In genomic region chr12:105706321-105706972, GRCh38 we compare ENCODE assay signal across 9 cellular contexts.
DNase-seq lines count a peak whose midpoint lies in the region; ATAC-seq and TF ChIP-seq lines count a peak whose summit lies in the region.
"Had no signal": no experiment of that assay in that cellular context is flagged by ENCODE, and none has a peak within 500 bp of the region (broad histone marks: within the 10 kb centered on the region; RNA-seq: fewer than 3 reads in every experiment).

No MANE protein-coding gene starts in this region.

- in situ Hi-C loops in IMR-90 (cut with MboI; ENCODE audit: low sequenced_read_pairs): loop anchor here (5.0 kb wide), 1 partner anchor 426 kb away; no protein-coding TSS in a partner anchor

- H3K9me1 ChIP-seq in IMR-90 (ENCODE audit: insufficient read depth, low read length): peaks cover 10% of the 10 kb centered on the region

- H3K79me1 ChIP-seq in IMR-90 (ENCODE audit: low read depth in 1 of 2, low read length in 2 of 2): no peaks in the 10 kb centered on the region

- no peaks in the 10 kb centered on the region for H3K9me3 Mint-ChIP-seq in activated T-cell treated with anti-CD3 and anti-CD28 coated beads, Interleukin-2, amount 50 U/mL, for 72 hours

- BruUV-seq in IMR-90 (replicated peaks; lab: Mats Ljungman, UMichigan): no TSS peak

- peaks cover 5% of the 10 kb centered on the region; the same call in 1 of the 2 replicates for H3K4me1 ChIP-seq in IMR-90 (ENCODE audit: control insufficient read depth, insufficient read depth, low read length)

- H2BK5ac ChIP-seq in IMR-90 (ENCODE audit: low read depth, low read length, poor library complexity, severe bottlenecking): no peak overlapping the region

- peak overlapping the region; percentile 11 for H2AK9ac ChIP-seq in IMR-90 (replicated peaks; ENCODE audit: low read depth, low read length, poor library complexity)

- no peak for TF ChIP-seq RAD21 in IMR-90 (IDR thresholded peaks at IDR 0.05; ENCODE audit: low read length)

- no peak for TF ChIP-seq POLR2A in IMR-90 (IDR thresholded peaks at IDR 0.05; ENCODE audit: low read depth, low read length)

- no peak overlapping the region for H3K4ac ChIP-seq in IMR-90 (ENCODE audit: low read depth, low read length)

- no peaks in the 10 kb centered on the region; the same call in 1 of the 2 replicates for H4K20me1 ChIP-seq in IMR-90 (ENCODE audit: insufficient read depth, low read length)
- H4K20me1 ChIP-seq: BLaER1 treated with 17β-estradiol and CSF1 and Interleukin-3, amounts not matched to agents 10 nM and 100 nM had no signal

- no peaks in the 10 kb centered on the region for H3K36me3 Mint-ChIP-seq in activated T-cell treated with anti-CD3 and anti-CD28 coated beads, Interleukin-2, amount 50 U/mL, for 72 hours (ENCODE audit: insufficient read depth in 2 of 2)

- no peaks in the 10 kb centered on the region for H3K27me3 Mint-ChIP-seq in activated T-cell treated with anti-CD3 and anti-CD28 coated beads, Interleukin-2, amount 50 U/mL, for 72 hours (ENCODE audit: low read depth)

- intact Hi-C loops in IMR-90 (cut with micrococcal nuclease): loop anchor here (10.0 kb wide), 1 partner anchor 288 kb away; no protein-coding TSS in a partner anchor

- no peak overlapping the region for H2AFZ ChIP-seq in IMR-90 (replicated peaks; ENCODE audit: low read length, poor library complexity)

- POLR2A ChIA-PET in AG04450 (lab: Yijun Ruan, JAX): no interaction called here
- POLR2A ChIA-PET in IMR-90 (lab: Charles Lee; ENCODE audit: unreplicated experiment): no interaction called here

- H3K23ac ChIP-seq in IMR-90 (ENCODE audit: low read depth, low read length): no peak overlapping the region

- no peak overlapping the region for H2BK120ac ChIP-seq in IMR-90 (ENCODE audit: low read depth, low read length)

- no peak overlapping the region for H3K4me3 ChIP-seq in AG04450 (ENCODE audit: low read depth, low read length)
- no peak overlapping the region for H3K4me3 ChIP-seq in IMR-90 (ENCODE audit: insufficient read depth, low read depth, low read length)
- H3K4me3 ChIP-seq: BLaER1 treated with 17β-estradiol and CSF1 and Interleukin-3, amounts not matched to agents 10 nM and 100 nM had no signal

- ATAC-seq in IMR-90 (ENCODE audit: low read depth) (peak; percentile 68), HG03521 (IDR thresholded peaks at IDR 0.05; ENCODE audit: unreplicated experiment) (no peak)
- no peak for ATAC-seq in activated T-cell treated with anti-CD3 and anti-CD28 coated beads, Interleukin-2, amount 50 U/mL, for 72 hours (replicated peaks in 1 of 2)

- H3K27ac Mint-ChIP-seq in activated T-cell treated with anti-CD3 and anti-CD28 coated beads, Interleukin-2, amount 50 U/mL, for 72 hours: no peak overlapping the region

- H3K36me3 ChIP-seq in IMR-90 (ENCODE audit: control insufficient read depth, insufficient read depth, low read length): no peaks in the 10 kb centered on the region
- H3K36me3 ChIP-seq: BLaER1 treated with 17β-estradiol and CSF1 and Interleukin-3, amounts not matched to agents 10 nM and 100 nM had no signal

- H3K56ac ChIP-seq in IMR-90 (ENCODE audit: extremely low read depth, insufficient read depth, low read length): no peak overlapping the region

- CTCF ChIA-PET in AG04450 (lab: Charles Lee): interaction anchor here (0.6 to 5.4 kb wide), 26 partner anchors 7 to 517 kb away, joined by 3 to 102 read pairs (median 4); no protein-coding TSS in a partner anchor
- CTCF ChIA-PET in IMR-90 (lab: Yijun Ruan, JAX): interaction anchor here (0.7 to 1.2 kb wide), 4 partner anchors 14 to 429 kb away, joined by 3 to 7 read pairs (median 4); no protein-coding TSS in a partner anchor

- TF ChIP-seq CTCF in AG04450 (IDR thresholded peaks at IDR 0.05; ENCODE audit: low read depth, low read length) (no peak), IMR-90 (conservative IDR thresholded peaks at IDR 0.05; ENCODE audit: low read depth, low read length) (no peak)

- no peak overlapping the region for H3K14ac ChIP-seq in IMR-90 (replicated peaks; ENCODE audit: low read depth, low read length)

- no peaks in the 10 kb centered on the region for H3K4me1 Mint-ChIP-seq in activated T-cell treated with anti-CD3 and anti-CD28 coated beads, Interleukin-2, amount 50 U/mL, for 72 hours (ENCODE audit: low read depth)

- H2BK15ac ChIP-seq in IMR-90 (ENCODE audit: low read depth, low read length): no peak overlapping the region; the same call in 2 of the 3 replicates

- H3K4me3 Mint-ChIP-seq in activated T-cell treated with anti-CD3 and anti-CD28 coated beads, Interleukin-2, amount 50 U/mL, for 72 hours: no peak overlapping the region

- peaks cover under 1% of the 10 kb centered on the region for H3K27me3 ChIP-seq in AG04450 (ENCODE audit: control insufficient read depth, insufficient read depth, low read length)
- peaks cover 7% of the 10 kb centered on the region for H3K27me3 ChIP-seq in IMR-90 (ENCODE audit: control insufficient read depth, insufficient read depth, low read length)
- H3K27me3 ChIP-seq: BLaER1 treated with 17β-estradiol and CSF1 and Interleukin-3, amounts not matched to agents 10 nM and 100 nM had no signal

- H4K8ac ChIP-seq in IMR-90 (ENCODE audit: low read depth in 2 of 2, low read length in 2 of 2): no peak overlapping the region

- H2AK5ac ChIP-seq in IMR-90 (ENCODE audit: low read depth, low read length): no peak overlapping the region

- H3K9ac ChIP-seq in IMR-90 (ENCODE audit: low read depth, low read length): no peak overlapping the region
- H3K9ac ChIP-seq: BLaER1 treated with 17β-estradiol and CSF1 and Interleukin-3, amounts not matched to agents 10 nM and 100 nM had no signal

- H3K27ac ChIP-seq in AG04450 (ENCODE audit: low read depth, low read length): no peak overlapping the region
- H3K27ac ChIP-seq in IMR-90 (ENCODE audit: insufficient read depth, low read length): no peak overlapping the region
- H3K27ac ChIP-seq: BLaER1 treated with 17β-estradiol and CSF1 and Interleukin-3, amounts not matched to agents 10 nM and 100 nM had no signal

- H4K91ac ChIP-seq in IMR-90 (ENCODE audit: insufficient read depth, low read depth, low read length): no peak overlapping the region

- peak; percentile 4 for DNase-seq in AG04450 (ENCODE audit: low read depth, low spot score)
- DNase-seq in IMR-90: peak; percentile 70
- peak; percentile 7 for DNase-seq in amniotic stem cell (lab: John Stamatoyannopoulos, UW)
- peak; percentile 98 for DNase-seq in islet precursor cell
- DNase-seq in activated T-cell treated with anti-CD3 and anti-CD28 coated beads, Interleukin-2, amount 50 U/mL, for 72 hours: no peak
- no peak for DNase-seq in LoVo (ENCODE audit: low spot score)
- no peak for DNase-seq in ecto neural progenitor cell (ENCODE audit: low spot score)

- H3K18ac ChIP-seq in IMR-90 (ENCODE audit: low read depth, low read length): no peak overlapping the region

- H4K5ac ChIP-seq in IMR-90 (ENCODE audit: low read depth, low read length): no peak overlapping the region

- WGBS in IMR-90 (ENCODE audit: extremely low coverage in 2 of 2, insufficient read length in 1 of 2), 2 experiments: 64% methylated on average over 3 of the region's 8 CpGs; no CpG with 5 or more reads in 1 of the 2 experiments

- H2BK20ac ChIP-seq in IMR-90 (ENCODE audit: low read depth, low read length): no peak overlapping the region

- H3K9me3 ChIP-seq in AG04450 (ENCODE audit: control insufficient read depth, insufficient read depth, low read length) (no peaks in the 10 kb centered on the region), IMR-90 (ENCODE audit: control insufficient read depth, insufficient read depth, low read length) (no peaks in the 10 kb centered on the region)
- H3K9me3 ChIP-seq: BLaER1 treated with 17β-estradiol and CSF1 and Interleukin-3, amounts not matched to agents 10 nM and 100 nM had no signal

- dilution Hi-C loops in IMR-90 (cut with HindIII; ENCODE audit: low sequenced_read_pairs, unreplicated experiment): no loop called here

- no peak overlapping the region for H3K4me2 ChIP-seq in IMR-90 (ENCODE audit: low read depth, low read length)
- H3K4me2 ChIP-seq: BLaER1 treated with 17β-estradiol and CSF1 and Interleukin-3, amounts not matched to agents 10 nM and 100 nM had no signal

TF ChIP-seq in IMR-90, 13 proteins besides CTCF, POLR2A, EP300 and RAD21:
- TF ChIP-seq MAZ (IDR thresholded peaks at IDR 0.05; ENCODE audit: borderline replicate concordance, low read depth, low read length) (no peak), RCOR1 (IDR thresholded peaks at IDR 0.05; ENCODE audit: insufficient replicate concordance, low read length) (peak; percentile 25)

Comparison
In these comparisons a context has a peak if more than half of its experiments do, and no peak if none do; other contexts are left out.
1. DNase-seq: peak in AG04450 (single experiment), IMR-90 (single experiment), amniotic stem cell (single experiment) and islet precursor cell (single experiment); none in activated T-cell treated with anti-CD3 and anti-CD28 coated beads, Interleukin-2, amount 50 U/mL, for 72 hours (0 of 2), LoVo (single experiment) and ecto neural progenitor cell (single experiment).